In the genomic region with DNA sequence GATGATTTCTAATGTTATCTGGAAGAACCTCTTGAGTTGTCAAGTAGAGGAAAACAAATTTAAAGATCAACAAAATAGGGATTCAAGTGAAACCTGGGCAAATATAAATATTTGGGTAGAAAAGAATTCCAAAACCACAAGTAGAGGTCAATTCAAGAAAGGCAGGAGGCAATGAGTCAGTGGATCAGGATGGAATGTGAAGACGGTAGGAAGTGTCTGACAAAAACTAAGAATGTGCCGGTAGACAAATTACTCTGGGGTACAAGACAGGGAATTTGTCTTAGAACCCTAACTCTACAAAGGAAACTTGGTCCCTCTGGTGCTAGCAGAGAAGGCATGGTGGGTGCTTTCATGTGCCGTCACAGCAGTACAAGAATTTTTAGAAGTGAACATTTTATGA, we compare ENCODE assay signal across 1 cellular context.
TF ChIP-seq lines count a peak whose summit lies in the region.

No MANE protein-coding gene starts in this region.

TF ChIP-seq in HepG2, 621 proteins besides CTCF, POLR2A, EP300 and RAD21:
- TF ChIP-seq SCMH1 (CRISPR knock-in tag; IDR thresholded peaks at IDR 0.05; ENCODE audit: borderline replicate concordance): no peak
- TF ChIP-seq, protein P1, sequence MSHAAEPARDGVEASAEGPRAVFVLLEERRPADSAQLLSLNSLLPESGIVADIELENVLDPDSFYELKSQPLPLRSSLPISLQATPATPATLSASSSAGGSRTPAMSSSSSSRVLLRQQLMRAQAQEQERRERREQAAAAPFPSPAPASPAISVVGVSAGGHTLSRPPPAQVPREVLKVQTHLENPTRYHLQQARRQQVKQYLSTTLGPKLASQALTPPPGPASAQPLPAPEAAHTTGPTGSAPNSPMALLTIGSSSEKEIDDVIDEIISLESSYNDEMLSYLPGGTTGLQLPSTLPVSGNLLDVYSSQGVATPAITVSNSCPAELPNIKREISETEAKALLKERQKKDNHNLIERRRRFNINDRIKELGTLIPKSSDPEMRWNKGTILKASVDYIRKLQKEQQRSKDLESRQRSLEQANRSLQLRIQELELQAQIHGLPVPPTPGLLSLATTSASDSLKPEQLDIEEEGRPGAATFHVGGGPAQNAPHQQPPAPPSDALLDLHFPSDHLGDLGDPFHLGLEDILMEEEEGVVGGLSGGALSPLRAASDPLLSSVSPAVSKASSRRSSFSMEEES (CRISPR knock-in tag; IDR thresholded peaks at IDR 0.05): no peak
- no peak for TF ChIP-seq ZNF615 (CRISPR knock-in tag; IDR thresholded peaks at IDR 0.05; ENCODE audit: borderline replicate concordance)
- TF ChIP-seq, protein P2, sequence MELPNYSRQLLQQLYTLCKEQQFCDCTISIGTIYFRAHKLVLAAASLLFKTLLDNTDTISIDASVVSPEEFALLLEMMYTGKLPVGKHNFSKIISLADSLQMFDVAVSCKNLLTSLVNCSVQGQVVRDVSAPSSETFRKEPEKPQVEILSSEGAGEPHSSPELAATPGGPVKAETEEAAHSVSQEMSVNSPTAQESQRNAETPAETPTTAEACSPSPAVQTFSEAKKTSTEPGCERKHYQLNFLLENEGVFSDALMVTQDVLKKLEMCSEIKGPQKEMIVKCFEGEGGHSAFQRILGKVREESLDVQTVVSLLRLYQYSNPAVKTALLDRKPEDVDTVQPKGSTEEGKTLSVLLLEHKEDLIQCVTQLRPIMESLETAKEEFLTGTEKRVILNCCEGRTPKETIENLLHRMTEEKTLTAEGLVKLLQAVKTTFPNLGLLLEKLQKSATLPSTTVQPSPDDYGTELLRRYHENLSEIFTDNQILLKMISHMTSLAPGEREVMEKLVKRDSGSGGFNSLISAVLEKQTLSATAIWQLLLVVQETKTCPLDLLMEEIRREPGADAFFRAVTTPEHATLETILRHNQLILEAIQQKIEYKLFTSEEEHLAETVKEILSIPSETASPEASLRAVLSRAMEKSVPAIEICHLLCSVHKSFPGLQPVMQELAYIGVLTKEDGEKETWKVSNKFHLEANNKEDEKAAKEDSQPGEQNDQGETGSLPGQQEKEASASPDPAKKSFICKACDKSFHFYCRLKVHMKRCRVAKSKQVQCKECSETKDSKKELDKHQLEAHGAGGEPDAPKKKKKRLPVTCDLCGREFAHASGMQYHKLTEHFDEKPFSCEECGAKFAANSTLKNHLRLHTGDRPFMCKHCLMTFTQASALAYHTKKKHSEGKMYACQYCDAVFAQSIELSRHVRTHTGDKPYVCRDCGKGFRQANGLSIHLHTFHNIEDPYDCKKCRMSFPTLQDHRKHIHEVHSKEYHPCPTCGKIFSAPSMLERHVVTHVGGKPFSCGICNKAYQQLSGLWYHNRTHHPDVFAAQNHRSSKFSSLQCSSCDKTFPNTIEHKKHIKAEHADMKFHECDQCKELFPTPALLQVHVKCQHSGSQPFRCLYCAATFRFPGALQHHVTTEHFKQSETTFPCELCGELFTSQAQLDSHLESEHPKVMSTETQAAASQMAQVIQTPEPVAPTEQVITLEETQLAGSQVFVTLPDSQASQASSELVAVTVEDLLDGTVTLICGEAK (IDR thresholded peaks at IDR 0.05): no peak
- TF ChIP-seq, protein P2 (CRISPR knock-in tag; IDR thresholded peaks at IDR 0.05): no peak
- no peak for TF ChIP-seq SAP130 (CRISPR knock-in tag; IDR thresholded peaks at IDR 0.05; ENCODE audit: low read depth)
- no peak for TF ChIP-seq ZNF790 (CRISPR knock-in tag; IDR thresholded peaks at IDR 0.05; ENCODE audit: borderline replicate concordance)
- TF ChIP-seq NONO (IDR thresholded peaks at IDR 0.05): no peak
- no peak for TF ChIP-seq NONO (CRISPR knock-in tag; conservative IDR thresholded peaks at IDR 0.05)
- TF ChIP-seq SP5 (CRISPR knock-in tag; IDR thresholded peaks at IDR 0.05; ENCODE audit: borderline replicate concordance, low read depth): no peak
- no peak for TF ChIP-seq HNF1B (CRISPR knock-in tag; IDR thresholded peaks at IDR 0.05)
- no peak for TF ChIP-seq HOXA7 (CRISPR knock-in tag; IDR thresholded peaks at IDR 0.05)
- TF ChIP-seq ZBTB37 (CRISPR knock-in tag; IDR thresholded peaks at IDR 0.05): no peak
- TF ChIP-seq ELF1 (CRISPR knock-in tag; IDR thresholded peaks at IDR 0.05): no peak
- no peak for TF ChIP-seq ZBTB7A (CRISPR knock-in tag; IDR thresholded peaks at IDR 0.05)
- TF ChIP-seq MED8 (CRISPR knock-in tag; IDR thresholded peaks at IDR 0.05; ENCODE audit: insufficient replicate concordance): no peak
- no peak for TF ChIP-seq THRA (CRISPR knock-in tag; IDR thresholded peaks at IDR 0.05; ENCODE audit: borderline replicate concordance)
- TF ChIP-seq ZNF142 (CRISPR knock-in tag; IDR thresholded peaks at IDR 0.05): no peak
